In genomic region chr10:26714816-26715487, GRCh38 we compare ENCODE assay signal across 27 cellular contexts. TPM values are rescaled to one million over a fixed set of nuclear protein-coding genes. Genes with fewer than 3 reads are reported as not detected.
DNase-seq lines count a peak whose midpoint lies in the region; ATAC-seq, FAIRE-seq and TF ChIP-seq lines count a peak whose summit lies in the region.
"Had no signal": no experiment of that assay in that cellular context is flagged by ENCODE, and none has a peak within 500 bp of the region (broad histone marks: within the 10 kb centered on the region; RNA-seq: fewer than 3 reads in every experiment).

No MANE protein-coding gene starts in this region.

- WGBS in HepG2 (ENCODE audit: low lambda C conversion rate) = 66% methylated on average over 2 of the region's 2 CpGs
- 88 to 100% methylated on average over 2 of the region's 2 CpGs for WGBS in upper lobe of left lung, 2 donors

- no peaks in the 10 kb centered on the region for H3K4me1 Mint-ChIP-seq in astrocyte (ENCODE audit: low read depth, unreplicated experiment)
- H3K4me1 Mint-ChIP-seq: CD14-positive monocyte, GM23338, naive B cell had no signal

- no peak overlapping the region for H3K4me3 Mint-ChIP-seq in astrocyte (ENCODE audit: unreplicated experiment)
- H3K4me3 Mint-ChIP-seq: activated CD4-positive, alpha-beta T cell treated with anti-CD3 and anti-CD28 coated beads for 36 hours; CD14-positive monocyte; GM23338; HFFc6; naive B cell had no signal

- H3K9me3 Mint-ChIP-seq in astrocyte (ENCODE audit: unreplicated experiment) = no peaks in the 10 kb centered on the region
- H3K9me3 Mint-ChIP-seq: GM23338, HFFc6, naive B cell had no signal

- H3K27ac ChIP-seq in 22Rv1 (peak overlapping the region; percentile 18; the same call in 1 of the 2 replicates), astrocyte (ENCODE audit: low read depth, low read length) (no peak overlapping the region), HepG2 (ENCODE audit: extremely low read length, insufficient read depth, low read length) (peak overlapping the region; percentile 60), upper lobe of left lung (no peak overlapping the region)
- H3K27ac ChIP-seq: heart right ventricle, SJSA1, spleen, thoracic aorta had no signal

- H3K27ac Mint-ChIP-seq in astrocyte (ENCODE audit: unreplicated experiment) = no peak overlapping the region
- H3K27ac Mint-ChIP-seq: GM23338, HFFc6 had no signal

- intact Hi-C loops in HepG2 (cut with micrococcal nuclease; ENCODE audit: unreplicated experiment) = no loop called here

- no peak for TF ChIP-seq RAD21 in HepG2 (CRISPR knock-in tag; IDR thresholded peaks at IDR 0.05)

- H3K4me2 ChIP-seq in astrocyte (ENCODE audit: low read length) (no peak overlapping the region), HepG2 (ENCODE audit: low read depth, low read length) (peak overlapping the region; percentile 25; the same call in 1 of the 2 replicates)
- H3K4me2 ChIP-seq: GM23338 had no signal

- TF ChIP-seq EP300 in HepG2 (IDR thresholded peaks at IDR 0.05; ENCODE audit: low read depth in 2 of 2, low read length in 2 of 2) (no peak), HepG2 (CRISPR knock-in tag; IDR thresholded peaks at IDR 0.05; ENCODE audit: borderline replicate concordance) (no peak), upper lobe of left lung (IDR thresholded peaks at IDR 0.05) (no peak)

- in situ Hi-C loops in G401 (cut with HindIII; ENCODE audit: low sequenced_read_pairs) = no loop called here
- in situ Hi-C loops in HepG2 (cut with HindIII; ENCODE audit: extremely low pct_ligation_motif_present, low pct_unique_long_range_greater_than_20kb) = no loop called here

- H3K36me3 Mint-ChIP-seq in astrocyte (ENCODE audit: low read depth, unreplicated experiment) = peaks cover 7% of the 10 kb centered on the region

- H3K27me3 Mint-ChIP-seq in astrocyte (ENCODE audit: low read depth, unreplicated experiment) = no peaks in the 10 kb centered on the region
- H3K27me3 Mint-ChIP-seq: activated CD4-positive, alpha-beta T cell treated with anti-CD3 and anti-CD28 coated beads for 36 hours; naive B cell had no signal

- TF ChIP-seq POLR2A in HepG2 (IDR thresholded peaks at IDR 0.05; ENCODE audit: insufficient read depth in 1 of 2, low read depth in 2 of 2, low read length in 2 of 2) (no peak), upper lobe of left lung (IDR thresholded peaks at IDR 0.05) (no peak)

- H3K4me1 ChIP-seq in astrocyte (ENCODE audit: insufficient read depth, low read length) (no peaks in the 10 kb centered on the region), HepG2 (ENCODE audit: insufficient read depth, low read length) (peaks cover 17% of the 10 kb centered on the region), upper lobe of left lung (no peaks in the 10 kb centered on the region)
- H3K4me1 ChIP-seq: heart right ventricle, SJSA1, spleen had no signal

- FAIRE-seq in astrocyte (lab: Jason Lieb, UNC) (peak; percentile 20), HepG2 (lab: Jason Lieb, UNC) (peak; percentile 68)

- H2AFZ ChIP-seq in astrocyte (ENCODE audit: low read depth, low read length) (no peak overlapping the region), HepG2 (ENCODE audit: low read length) (peak overlapping the region; percentile 49)
- H2AFZ ChIP-seq: GM23338 had no signal

- H3K27me3 ChIP-seq in astrocyte (ENCODE audit: insufficient read depth, low read length) (no peaks in the 10 kb centered on the region), HepG2 (ENCODE audit: control insufficient read depth in 1 of 2, insufficient read depth in 2 of 2, low read length in 2 of 2) (no peaks in the 10 kb centered on the region), upper lobe of left lung (no peaks in the 10 kb centered on the region)
- H3K27me3 ChIP-seq: heart right ventricle, SJSA1, spleen had no signal

- H3K79me2 ChIP-seq in astrocyte (ENCODE audit: insufficient read depth, low read length) = no peaks in the 10 kb centered on the region
- H3K79me2 ChIP-seq in HepG2 (ENCODE audit: insufficient read depth, low read length) = no peaks in the 10 kb centered on the region

- POLR2A ChIA-PET in HepG2 (lab: Yijun Ruan, JAX) = interaction anchor here (1.0 kb wide), 1 partner anchor 17 kb away, joined by 3 read pairs; the partner anchor contains the start of gene PDSS1

- H3K9ac ChIP-seq in astrocyte (ENCODE audit: low read length) (no peak overlapping the region), HepG2 (ENCODE audit: insufficient read depth, low read depth, low read length) (no peak overlapping the region)

- H3K4me3 ChIP-seq in astrocyte (ENCODE audit: insufficient read depth, low read depth, low read length) = no peak overlapping the region
- H3K4me3 ChIP-seq in HepG2 (replicated peaks in 1 of 3; ENCODE audit: insufficient read depth in 1 of 3, low read depth in 2 of 3, low read length in 3 of 3) = no peak overlapping the region
- no peak overlapping the region for H3K4me3 ChIP-seq in upper lobe of left lung
- H3K4me3 ChIP-seq: GM23338, heart right ventricle, SJSA1, spleen, thoracic aorta had no signal

- no TSS peak for BruUV-seq in HepG2 (replicated peaks; lab: Mats Ljungman, UMichigan)

- DNase-seq in G401 (ENCODE audit: low spot score) (peak; percentile 89), astrocyte (ENCODE audit: low read depth) (no peak), HepG2 (ENCODE audit: low spot score) (peak; percentile 70), Ammon's horn (ENCODE audit: low spot score) (no peak), DMS 273 (lab: John Stamatoyannopoulos, UW; ENCODE audit: unreplicated experiment) (no peak), upper lobe of left lung (no peak)
- DNase-seq: activated CD4-positive, alpha-beta T cell treated with anti-CD3 and anti-CD28 coated beads for 36 hours; DMS 273 treated with DMSO at 0.1 percent for 48 hours; effector CD8-positive, alpha-beta T cell; foreskin fibroblast; heart right ventricle; HFFc6; mesendoderm; naive B cell; NCI-H1436 treated with DMSO at 0.1 percent for 48 hours; NCI-H510A treated with DMSO at 0.1 percent for 48 hours; NK-92 treated with Interleukin-12 subunit alpha and Interleukin-12 subunit beta, amount 100 ng/mL, for 24 hours; nucleus accumbens; spleen; stimulated activated CD4-positive, alpha-beta T cell treated with anti-CD3 and anti-CD28 coated beads, Interleukin-4, amount 100 ng/mL, for 4 hours; stimulated activated naive CD4-positive, alpha-beta T cell treated with Interleukin-2 at 50 U/mL for 16 hours had no signal

- no peaks in the 10 kb centered on the region for H4K20me1 ChIP-seq in astrocyte (ENCODE audit: insufficient read depth, low read length)
- H4K20me1 ChIP-seq in HepG2 (ENCODE audit: insufficient read depth, low read length) = no peaks in the 10 kb centered on the region

- ATAC-seq in HepG2 (peak; percentile 98), upper lobe of left lung (ENCODE audit: low FRiP score in 2 of 2) (no peak), HG03097 (IDR thresholded peaks at IDR 0.05; ENCODE audit: low FRiP score, unreplicated experiment) (no peak)
- ATAC-seq: activated CD4-positive, alpha-beta T cell treated with anti-CD3 and anti-CD28 coated beads for 36 hours; GM23338; heart right ventricle had no signal

- TF ChIP-seq CTCF in 22Rv1 (IDR thresholded peaks at IDR 0.05) (no peak), astrocyte (IDR thresholded peaks at IDR 0.05; ENCODE audit: insufficient read depth, low read depth, low read length) (no peak), HepG2 (CRISPR knock-in tag; IDR thresholded peaks at IDR 0.05) (no peak), upper lobe of left lung (IDR thresholded peaks at IDR 0.05) (no peak)

- H3K36me3 ChIP-seq in astrocyte (ENCODE audit: insufficient read depth, low read length) (peaks cover 14% of the 10 kb centered on the region), HepG2 (replicated peaks in 1 of 2; ENCODE audit: control insufficient read depth in 1 of 2, insufficient read depth in 2 of 2, low read length in 2 of 2) (peaks cover 6 to 27% of the 10 kb centered on the region in 2 experiments), upper lobe of left lung (peaks cover 5 to 56% (median 13%) of the 10 kb centered on the region in 4 donors)
- H3K36me3 ChIP-seq: thoracic aorta had no signal

- H3K9me3 ChIP-seq in astrocyte (ENCODE audit: insufficient read depth, low read depth, low read length) (no peaks in the 10 kb centered on the region), HepG2 (ENCODE audit: low read length) (no peaks in the 10 kb centered on the region), upper lobe of left lung (no peaks in the 10 kb centered on the region)
- H3K9me3 ChIP-seq: heart right ventricle, SJSA1, spleen, thoracic aorta had no signal

- CTCF ChIA-PET in HepG2 (lab: Yijun Ruan, JAX; ENCODE audit: low intra/inter-chr PET ratio, low total read pairs) = no interaction called here

RNA-seq across cellular contexts. Expression of gene PDSS1, which starts 17.5 kb away (rescaled TPM):
- 11.2 and 20.2 TPM in 2 replicates for total RNA-seq in G401 (2014; rRNA removed; shearing (Covaris generic))
- total RNA-seq in astrocyte (7.1 and 9.6 TPM in 2 replicates), HepG2 (2016; rRNA removed; fragmentation: Illumina TruSeq; extraction: Trizol) (19.3 and 23.0 TPM in 2 replicates), upper lobe of left lung (1 to 10 TPM; 2.3 to 9.4 (median 5.6) TPM)
- total RNA-seq in HepG2 (2016; cell fraction: cytosol; rRNA removed; fragmentation: Illumina TruSeq; extraction: Trizol; ENCODE audit: low read depth) = 8.9 and 10.4 TPM in 2 replicates
- 18.1 and 24.0 TPM in 2 replicates for total RNA-seq in HepG2 (2016; cell fraction: insoluble cytoplasmic fraction; rRNA removed; fragmentation: Illumina TruSeq; extraction: Trizol)
- 13.9 and 14.1 TPM in 2 replicates for total RNA-seq in HepG2 (2016; cell fraction: membrane; rRNA removed; fragmentation: Illumina TruSeq; extraction: Trizol)
- 18.5 and 18.6 TPM in 2 replicates for total RNA-seq in HepG2 (2016; cell fraction: nucleus; rRNA removed; fragmentation: Illumina TruSeq; extraction: Trizol)
- 14.9 and 18.7 TPM in 2 replicates for polyA plus RNA-seq in HepG2 (2011; rRNA removed)
- 12.4 and 13.6 TPM in 2 replicates for polyA plus RNA-seq in HepG2 (2011; cell fraction: cytosol; rRNA removed)
- 11.2 and 14.0 TPM in 2 replicates for polyA plus RNA-seq in HepG2 (2011; cell fraction: nucleus; rRNA removed)
- 7.2 and 8.5 TPM in 2 replicates for polyA plus RNA-seq in HepG2 (2012)
- 7.5 and 8.0 TPM in 2 replicates for polyA plus RNA-seq in HepG2 (2016; cell fraction: cytosol; fragmentation: Illumina TruSeq; extraction: Trizol; ENCODE audit: low read depth)
- polyA plus RNA-seq in HepG2 (2016; cell fraction: insoluble cytoplasmic fraction; fragmentation: Illumina TruSeq; extraction: Trizol; ENCODE audit: low read depth) = 23.8 and 26.4 TPM in 2 replicates
- 11.8 and 11.9 TPM in 2 replicates for polyA plus RNA-seq in HepG2 (2016; cell fraction: membrane; fragmentation: Illumina TruSeq; extraction: Trizol; ENCODE audit: low read depth)
- polyA plus RNA-seq in HepG2 (2016; cell fraction: nucleus; fragmentation: Illumina TruSeq; extraction: Trizol; ENCODE audit: insufficient read depth, low read depth) = 30.9 and 33.0 TPM in 2 replicates
- 12.9 and 16.6 TPM in 2 replicates for polyA minus RNA-seq in HepG2 (2011; rRNA and poly(A)+ RNA removed; ENCODE audit: low replicate concordance)
- polyA minus RNA-seq in HepG2 (2011; cell fraction: cytosol; rRNA and poly(A)+ RNA removed) = 3.7 and 8.4 TPM in 2 replicates
- 16.9 and 20.2 TPM in 2 replicates for polyA minus RNA-seq in HepG2 (2011; cell fraction: nucleus; rRNA and poly(A)+ RNA removed)

Comparison
In these comparisons a context has a peak if more than half of its experiments do, and no peak if none do; other contexts are left out.
1. H3K27ac ChIP-seq: peak in 22Rv1 (single experiment) and HepG2 (single experiment); none in astrocyte (single experiment) and upper lobe of left lung (0 of 4).
2. DNase-seq: peak in G401 (single experiment) and HepG2 (single experiment); none in astrocyte (single experiment), Ammon's horn (single experiment), DMS 273 (single experiment) and upper lobe of left lung (0 of 2).